1 cellular context compared by ENCODE assay signal in genomic region chr1:244970236-244970652, GRCh38.
TF ChIP-seq lines count a peak whose summit lies in the region.

No MANE protein-coding gene starts in this region.

TF ChIP-seq in HepG2, 621 proteins besides CTCF, POLR2A, EP300 and RAD21 (continued from another document and continues in another):
- peak; percentile 34; the same call in 1 of the 2 replicates for TF ChIP-seq TIGD3 (CRISPR knock-in tag; IDR thresholded peaks at IDR 0.05; ENCODE audit: borderline replicate concordance)
- TF ChIP-seq HMG20B (CRISPR knock-in tag; conservative IDR thresholded peaks at IDR 0.05), result no peak
- TF ChIP-seq RELA (CRISPR knock-in tag; IDR thresholded peaks at IDR 0.05), result no peak
- TF ChIP-seq HNRNPLL (IDR thresholded peaks at IDR 0.05; ENCODE audit: low read depth, low read length, poor library complexity, severe bottlenecking), result no peak
- TF ChIP-seq RFX5 (IDR thresholded peaks at IDR 0.05; ENCODE audit: low read depth, low read length), result no peak
- no peak for TF ChIP-seq SRY (CRISPR knock-in tag; IDR thresholded peaks at IDR 0.05)
- TF ChIP-seq SMAD1 (CRISPR knock-in tag; IDR thresholded peaks at IDR 0.05; ENCODE audit: borderline replicate concordance, low read depth), result no peak
- no peak for TF ChIP-seq ZNF230 (CRISPR knock-in tag; IDR thresholded peaks at IDR 0.05)
- TF ChIP-seq SMARCC2 (IDR thresholded peaks at IDR 0.05), result no peak
- TF ChIP-seq, protein P1, sequence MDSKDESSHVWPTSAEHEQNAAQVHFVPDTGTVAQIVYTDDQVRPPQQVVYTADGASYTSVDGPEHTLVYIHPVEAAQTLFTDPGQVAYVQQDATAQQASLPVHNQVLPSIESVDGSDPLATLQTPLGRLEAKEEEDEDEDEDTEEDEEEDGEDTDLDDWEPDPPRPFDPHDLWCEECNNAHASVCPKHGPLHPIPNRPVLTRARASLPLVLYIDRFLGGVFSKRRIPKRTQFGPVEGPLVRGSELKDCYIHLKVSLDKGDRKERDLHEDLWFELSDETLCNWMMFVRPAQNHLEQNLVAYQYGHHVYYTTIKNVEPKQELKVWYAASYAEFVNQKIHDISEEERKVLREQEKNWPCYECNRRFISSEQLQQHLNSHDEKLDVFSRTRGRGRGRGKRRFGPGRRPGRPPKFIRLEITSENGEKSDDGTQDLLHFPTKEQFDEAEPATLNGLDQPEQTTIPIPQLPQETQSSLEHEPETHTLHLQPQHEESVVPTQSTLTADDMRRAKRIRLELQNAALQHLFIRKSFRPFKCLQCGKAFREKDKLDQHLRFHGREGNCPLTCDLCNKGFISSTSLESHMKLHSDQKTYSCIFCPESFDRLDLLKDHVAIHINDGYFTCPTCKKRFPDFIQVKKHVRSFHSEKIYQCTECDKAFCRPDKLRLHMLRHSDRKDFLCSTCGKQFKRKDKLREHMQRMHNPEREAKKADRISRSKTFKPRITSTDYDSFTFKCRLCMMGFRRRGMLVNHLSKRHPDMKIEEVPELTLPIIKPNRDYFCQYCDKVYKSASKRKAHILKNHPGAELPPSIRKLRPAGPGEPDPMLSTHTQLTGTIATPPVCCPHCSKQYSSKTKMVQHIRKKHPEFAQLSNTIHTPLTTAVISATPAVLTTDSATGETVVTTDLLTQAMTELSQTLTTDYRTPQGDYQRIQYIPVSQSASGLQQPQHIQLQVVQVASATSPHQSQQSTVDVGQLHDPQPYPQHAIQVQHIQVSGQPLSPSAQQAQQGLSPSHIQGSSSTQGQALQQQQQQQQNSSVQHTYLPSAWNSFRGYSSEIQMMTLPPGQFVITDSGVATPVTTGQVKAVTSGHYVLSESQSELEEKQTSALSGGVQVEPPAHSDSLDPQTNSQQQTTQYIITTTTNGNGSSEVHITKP (CRISPR knock-in tag; IDR thresholded peaks at IDR 0.05; ENCODE audit: low read depth), result no peak
- no peak for TF ChIP-seq NFATC3 (CRISPR knock-in tag; IDR thresholded peaks at IDR 0.05)
- TF ChIP-seq, protein P2, sequence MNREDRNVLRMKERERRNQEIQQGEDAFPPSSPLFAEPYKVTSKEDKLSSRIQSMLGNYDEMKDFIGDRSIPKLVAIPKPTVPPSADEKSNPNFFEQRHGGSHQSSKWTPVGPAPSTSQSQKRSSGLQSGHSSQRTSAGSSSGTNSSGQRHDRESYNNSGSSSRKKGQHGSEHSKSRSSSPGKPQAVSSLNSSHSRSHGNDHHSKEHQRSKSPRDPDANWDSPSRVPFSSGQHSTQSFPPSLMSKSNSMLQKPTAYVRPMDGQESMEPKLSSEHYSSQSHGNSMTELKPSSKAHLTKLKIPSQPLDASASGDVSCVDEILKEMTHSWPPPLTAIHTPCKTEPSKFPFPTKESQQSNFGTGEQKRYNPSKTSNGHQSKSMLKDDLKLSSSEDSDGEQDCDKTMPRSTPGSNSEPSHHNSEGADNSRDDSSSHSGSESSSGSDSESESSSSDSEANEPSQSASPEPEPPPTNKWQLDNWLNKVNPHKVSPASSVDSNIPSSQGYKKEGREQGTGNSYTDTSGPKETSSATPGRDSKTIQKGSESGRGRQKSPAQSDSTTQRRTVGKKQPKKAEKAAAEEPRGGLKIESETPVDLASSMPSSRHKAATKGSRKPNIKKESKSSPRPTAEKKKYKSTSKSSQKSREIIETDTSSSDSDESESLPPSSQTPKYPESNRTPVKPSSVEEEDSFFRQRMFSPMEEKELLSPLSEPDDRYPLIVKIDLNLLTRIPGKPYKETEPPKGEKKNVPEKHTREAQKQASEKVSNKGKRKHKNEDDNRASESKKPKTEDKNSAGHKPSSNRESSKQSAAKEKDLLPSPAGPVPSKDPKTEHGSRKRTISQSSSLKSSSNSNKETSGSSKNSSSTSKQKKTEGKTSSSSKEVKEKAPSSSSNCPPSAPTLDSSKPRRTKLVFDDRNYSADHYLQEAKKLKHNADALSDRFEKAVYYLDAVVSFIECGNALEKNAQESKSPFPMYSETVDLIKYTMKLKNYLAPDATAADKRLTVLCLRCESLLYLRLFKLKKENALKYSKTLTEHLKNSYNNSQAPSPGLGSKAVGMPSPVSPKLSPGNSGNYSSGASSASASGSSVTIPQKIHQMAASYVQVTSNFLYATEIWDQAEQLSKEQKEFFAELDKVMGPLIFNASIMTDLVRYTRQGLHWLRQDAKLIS (CRISPR knock-in tag; IDR thresholded peaks at IDR 0.05), result no peak
- TF ChIP-seq ZNF589 (CRISPR knock-in tag; conservative IDR thresholded peaks at IDR 0.05), result no peak
- no peak for TF ChIP-seq ATF5 (CRISPR knock-in tag; IDR thresholded peaks at IDR 0.05; ENCODE audit: low read depth)
- no peak for TF ChIP-seq ZNF646 (CRISPR knock-in tag; IDR thresholded peaks at IDR 0.05)
- TF ChIP-seq, protein P3, sequence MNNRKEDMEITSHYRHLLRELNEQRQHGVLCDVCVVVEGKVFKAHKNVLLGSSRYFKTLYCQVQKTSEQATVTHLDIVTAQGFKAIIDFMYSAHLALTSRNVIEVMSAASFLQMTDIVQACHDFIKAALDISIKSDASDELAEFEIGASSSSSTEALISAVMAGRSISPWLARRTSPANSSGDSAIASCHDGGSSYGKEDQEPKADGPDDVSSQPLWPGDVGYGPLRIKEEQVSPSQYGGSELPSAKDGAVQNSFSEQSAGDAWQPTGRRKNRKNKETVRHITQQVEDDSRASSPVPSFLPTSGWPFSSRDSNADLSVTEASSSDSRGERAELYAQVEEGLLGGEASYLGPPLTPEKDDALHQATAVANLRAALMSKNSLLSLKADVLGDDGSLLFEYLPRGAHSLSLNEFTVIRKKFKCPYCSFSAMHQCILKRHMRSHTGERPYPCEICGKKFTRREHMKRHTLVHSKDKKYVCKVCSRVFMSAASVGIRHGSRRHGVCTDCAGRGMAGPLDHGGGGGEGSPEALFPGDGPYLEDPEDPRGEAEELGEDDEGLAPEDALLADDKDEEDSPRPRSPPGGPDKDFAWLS (CRISPR knock-in tag; IDR thresholded peaks at IDR 0.05; ENCODE audit: borderline replicate concordance), result no peak
- no peak for TF ChIP-seq RARG (CRISPR knock-in tag; IDR thresholded peaks at IDR 0.05; ENCODE audit: low read depth)
- TF ChIP-seq, protein P4, sequence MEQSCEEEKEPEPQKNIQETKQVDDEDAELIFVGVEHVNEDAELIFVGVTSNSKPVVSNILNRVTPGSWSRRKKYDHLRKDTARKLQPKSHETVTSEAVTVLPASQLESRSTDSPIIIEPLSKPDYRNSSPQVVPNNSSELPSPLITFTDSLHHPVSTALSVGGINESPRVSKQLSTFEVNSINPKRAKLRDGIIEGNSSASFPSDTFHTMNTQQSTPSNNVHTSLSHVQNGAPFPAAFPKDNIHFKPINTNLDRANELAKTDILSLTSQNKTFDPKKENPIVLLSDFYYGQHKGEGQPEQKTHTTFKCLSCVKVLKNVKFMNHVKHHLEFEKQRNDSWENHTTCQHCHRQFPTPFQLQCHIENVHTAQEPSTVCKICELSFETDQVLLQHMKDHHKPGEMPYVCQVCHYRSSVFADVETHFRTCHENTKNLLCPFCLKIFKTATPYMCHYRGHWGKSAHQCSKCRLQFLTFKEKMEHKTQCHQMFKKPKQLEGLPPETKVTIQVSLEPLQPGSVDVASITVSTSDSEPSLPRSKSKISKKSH (CRISPR knock-in tag; IDR thresholded peaks at IDR 0.05; ENCODE audit: borderline replicate concordance), result no peak
- peak; percentile 0; the same call in 1 of the 2 replicates for TF ChIP-seq SNAI1 (CRISPR knock-in tag; IDR thresholded peaks at IDR 0.05; ENCODE audit: borderline replicate concordance)
- TF ChIP-seq, protein P5, sequence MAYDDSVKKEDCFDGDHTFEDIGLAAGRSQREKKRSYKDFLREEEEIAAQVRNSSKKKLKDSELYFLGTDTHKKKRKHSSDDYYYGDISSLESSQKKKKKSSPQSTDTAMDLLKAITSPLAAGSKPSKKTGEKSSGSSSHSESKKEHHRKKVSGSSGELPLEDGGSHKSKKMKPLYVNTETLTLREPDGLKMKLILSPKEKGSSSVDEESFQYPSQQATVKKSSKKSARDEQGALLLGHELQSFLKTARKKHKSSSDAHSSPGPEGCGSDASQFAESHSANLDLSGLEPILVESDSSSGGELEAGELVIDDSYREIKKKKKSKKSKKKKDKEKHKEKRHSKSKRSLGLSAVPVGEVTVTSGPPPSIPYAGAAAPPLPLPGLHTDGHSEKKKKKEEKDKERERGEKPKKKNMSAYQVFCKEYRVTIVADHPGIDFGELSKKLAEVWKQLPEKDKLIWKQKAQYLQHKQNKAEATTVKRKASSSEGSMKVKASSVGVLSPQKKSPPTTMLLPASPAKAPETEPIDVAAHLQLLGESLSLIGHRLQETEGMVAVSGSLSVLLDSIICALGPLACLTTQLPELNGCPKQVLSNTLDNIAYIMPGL (CRISPR knock-in tag; IDR thresholded peaks at IDR 0.05; ENCODE audit: borderline replicate concordance in 1 of 2, low read depth in 1 of 2), result no peak
